In genomic region chr13:64928704-64929499, GRCh38 we compare ENCODE assay signal across 9 cellular contexts.
DNase-seq lines count a peak whose midpoint lies in the region; ATAC-seq, FAIRE-seq and TF ChIP-seq lines count a peak whose summit lies in the region.
"Had no signal": no experiment of that assay in that cellular context is flagged by ENCODE, and none has a peak within 500 bp of the region (broad histone marks: within the 10 kb centered on the region; RNA-seq: fewer than 3 reads in every experiment).

No MANE protein-coding gene starts in this region.

- no peaks in the 10 kb centered on the region for H3K27me3 ChIP-seq in astrocyte (ENCODE audit: insufficient read depth, low read length)
- no peaks in the 10 kb centered on the region for H3K27me3 ChIP-seq in smooth muscle cell (ENCODE audit: low read depth)
- no peaks in the 10 kb centered on the region for H3K27me3 ChIP-seq in testis
- H3K27me3 ChIP-seq: ascending aorta had no signal

- H3K9me3 ChIP-seq in astrocyte (ENCODE audit: insufficient read depth, low read depth, low read length) (no peaks in the 10 kb centered on the region), smooth muscle cell (replicated peaks; ENCODE audit: low read depth) (no peaks in the 10 kb centered on the region), testis (no peaks in the 10 kb centered on the region), mucosa of descending colon (peaks cover 37% of the 10 kb centered on the region)
- H3K9me3 ChIP-seq: ascending aorta had no signal

- no peaks in the 10 kb centered on the region for H4K20me1 ChIP-seq in astrocyte (ENCODE audit: insufficient read depth, low read length)
- H4K20me1 ChIP-seq in smooth muscle cell (ENCODE audit: low read depth) = no peaks in the 10 kb centered on the region

- no peaks in the 10 kb centered on the region for H3K9me3 Mint-ChIP-seq in astrocyte (ENCODE audit: unreplicated experiment)

- 61% methylated on average over 3 of the region's 3 CpGs for WGBS in smooth muscle cell (ENCODE audit: low lambda C conversion rate)
- WGBS in testis, 2 donors = 79 to 87% methylated on average over 3 of the region's 3 CpGs

- no peaks in the 10 kb centered on the region for H3F3A ChIP-seq in smooth muscle cell (ENCODE audit: low read depth)

- H3K36me3 ChIP-seq in astrocyte (ENCODE audit: insufficient read depth, low read length) = no peaks in the 10 kb centered on the region
- no peaks in the 10 kb centered on the region for H3K36me3 ChIP-seq in smooth muscle cell (ENCODE audit: low read depth)
- no peaks in the 10 kb centered on the region for H3K36me3 ChIP-seq in testis (ENCODE audit: low read depth, missing control alignments)
- no peaks in the 10 kb centered on the region for H3K36me3 ChIP-seq in mucosa of descending colon (ENCODE audit: low read depth)
- H3K36me3 ChIP-seq: ascending aorta had no signal

- H3K9ac ChIP-seq in astrocyte (ENCODE audit: low read length) (peak overlapping the region; percentile 53), smooth muscle cell (ENCODE audit: low read depth) (no peak overlapping the region)

- peaks cover 19% of the 10 kb centered on the region for H3K4me1 Mint-ChIP-seq in astrocyte (ENCODE audit: low read depth, unreplicated experiment)

- intact Hi-C loops in testis (cut with DNase I; ENCODE audit: low total_unique reads) (no loop called here), mucosa of descending colon (cut with DNase I, micrococcal nuclease) (no loop called here)

- peak; percentile 94 for FAIRE-seq in astrocyte (lab: Jason Lieb, UNC)

- ATAC-seq in GM19397 (IDR thresholded peaks at IDR 0.05; ENCODE audit: unreplicated experiment) = peak; percentile 65
- ATAC-seq in HG03103 (IDR thresholded peaks at IDR 0.05; ENCODE audit: low read depth, unreplicated experiment) = peak; percentile 70
- no peak for ATAC-seq in mucosa of descending colon

- H3K79me2 ChIP-seq in astrocyte (ENCODE audit: insufficient read depth, low read length) = no peaks in the 10 kb centered on the region
- H3K79me2 ChIP-seq in smooth muscle cell (ENCODE audit: low read depth) = no peaks in the 10 kb centered on the region

- peak overlapping the region; percentile 56 for H3K27ac Mint-ChIP-seq in astrocyte (ENCODE audit: unreplicated experiment)

- TF ChIP-seq CTCF in astrocyte (IDR thresholded peaks at IDR 0.05; ENCODE audit: insufficient read depth, low read depth, low read length) = no peak
- no peak for TF ChIP-seq CTCF in smooth muscle cell (IDR thresholded peaks at IDR 0.05; ENCODE audit: borderline replicate concordance, insufficient read depth, poor library complexity, severe bottlenecking)
- TF ChIP-seq CTCF in testis (IDR thresholded peaks at IDR 0.05) = no peak
- TF ChIP-seq CTCF in mucosa of descending colon (IDR thresholded peaks at IDR 0.05) = no peak

- H3K4me3 ChIP-seq in astrocyte (ENCODE audit: insufficient read depth, low read depth, low read length) (no peak overlapping the region), smooth muscle cell (no peak overlapping the region), testis (no peak overlapping the region), mucosa of descending colon (no peak overlapping the region)
- H3K4me3 ChIP-seq: ascending aorta had no signal

- no peaks in the 10 kb centered on the region for H3K36me3 Mint-ChIP-seq in astrocyte (ENCODE audit: low read depth, unreplicated experiment)

- H3K4me1 ChIP-seq in astrocyte (ENCODE audit: insufficient read depth, low read length) (peaks cover 13% of the 10 kb centered on the region), smooth muscle cell (ENCODE audit: low read depth) (no peaks in the 10 kb centered on the region), testis (no peaks in the 10 kb centered on the region), mucosa of descending colon (ENCODE audit: low read depth) (no peaks in the 10 kb centered on the region)
- H3K4me1 ChIP-seq: ascending aorta had no signal

- TF ChIP-seq POLR2A in testis (IDR thresholded peaks at IDR 0.05) = no peak

- H2AFZ ChIP-seq in astrocyte (ENCODE audit: low read depth, low read length) = peak overlapping the region; percentile 20
- H2AFZ ChIP-seq in smooth muscle cell (ENCODE audit: low read depth) = peak overlapping the region; percentile 36

- H3K4me3 Mint-ChIP-seq in astrocyte (ENCODE audit: unreplicated experiment) = no peak overlapping the region

- H3K4me2 ChIP-seq in astrocyte (ENCODE audit: low read length) = peak overlapping the region; percentile 69
- H3K4me2 ChIP-seq in smooth muscle cell = peak overlapping the region; percentile 50

- H3K27ac ChIP-seq in astrocyte (ENCODE audit: low read depth, low read length) = peak overlapping the region; percentile 81
- H3K27ac ChIP-seq in smooth muscle cell (ENCODE audit: low read depth) = peak overlapping the region; percentile 82
- no peak overlapping the region for H3K27ac ChIP-seq in testis
- H3K27ac ChIP-seq: ascending aorta had no signal

- H3K27me3 Mint-ChIP-seq in astrocyte (ENCODE audit: low read depth, unreplicated experiment) = no peaks in the 10 kb centered on the region

- DNase-seq in astrocyte (ENCODE audit: low read depth) (peak; percentile 91), smooth muscle cell (lab: John Stamatoyannopoulos, UW; ENCODE audit: unreplicated experiment) (no peak), testis (no peak), mucosa of descending colon (no peak), SK-N-DZ (ENCODE audit: low spot score) (no peak)
- no peak for DNase-seq in stimulated activated CD8-positive, alpha-beta memory T cell treated with anti-CD3 and anti-CD28 coated beads, Interleukin-4, amount 100 ng/mL, for 48 hours

Comparison
In these comparisons a context has a peak if more than half of its experiments do, and no peak if none do; other contexts are left out.
1. H3K27ac ChIP-seq: peak in astrocyte (single experiment) and smooth muscle cell (single experiment); none in testis (0 of 2).